Comparison of ENCODE assay signal across 19 cellular contexts in the genomic region with DNA sequence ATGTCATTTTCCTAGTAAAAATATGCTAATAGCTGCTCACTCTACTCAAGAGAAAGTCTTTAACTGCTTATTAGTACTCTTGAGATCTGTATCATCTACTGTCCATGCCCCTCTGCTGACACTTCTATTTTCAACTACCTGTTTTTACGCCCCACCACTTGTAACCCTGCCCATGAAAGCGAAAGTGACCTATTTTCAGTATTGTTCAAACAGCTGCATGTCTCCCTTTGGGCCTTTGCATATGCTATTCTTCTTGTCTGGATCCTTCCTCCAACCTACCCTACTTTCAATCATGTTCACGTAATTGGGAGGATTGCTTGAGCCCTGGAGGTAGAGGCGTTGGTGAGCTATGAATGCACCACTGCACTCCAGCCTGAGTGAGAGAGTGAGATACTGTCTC.
DNase-seq lines count a peak whose midpoint lies in the region; ATAC-seq lines count a peak whose summit lies in the region.
"Had no signal": no experiment of that assay in that cellular context is flagged by ENCODE, and none has a peak within 500 bp of the region (broad histone marks: within the 10 kb centered on the region; RNA-seq: fewer than 3 reads in every experiment).

No MANE protein-coding gene starts in this region.

- no peak overlapping the region for H3K14ac ChIP-seq in trophoblast cell (ENCODE audit: low read length)

- no peaks in the 10 kb centered on the region for H3K79me2 ChIP-seq in trophoblast cell (ENCODE audit: control insufficient read depth, insufficient read depth, low read length, poor library complexity)
- H3K79me2 ChIP-seq: parathyroid adenoma had no signal

- H2AK5ac ChIP-seq in trophoblast cell (ENCODE audit: low read length) = no peak overlapping the region

- no peaks in the 10 kb centered on the region for H3K79me1 ChIP-seq in trophoblast cell (ENCODE audit: low read length)

- H3K9me3 ChIP-seq in trophoblast cell (ENCODE audit: insufficient read depth, low read depth, low read length) = no peaks in the 10 kb centered on the region
- H3K9me3 ChIP-seq: esophagus muscularis mucosa had no signal

- no peak overlapping the region for H3K4me3 ChIP-seq in trophoblast cell (ENCODE audit: low read depth, low read length)
- H3K4me3 ChIP-seq: esophagus muscularis mucosa, PC-9, smooth muscle cell had no signal

- H4K91ac ChIP-seq in trophoblast cell (ENCODE audit: low read depth, low read length) = no peak overlapping the region

- DNase-seq in trophoblast cell = no peak
- DNase-seq in NCI-H446 (lab: John Stamatoyannopoulos, UW) = no peak
- DNase-seq in NCI-H1930 (lab: John Stamatoyannopoulos, UW) = no peak
- DNase-seq in cardiac septum (ENCODE audit: low spot score) = no peak
- DNase-seq: activated CD8-positive, alpha-beta memory T cell treated with anti-CD3 and anti-CD28 coated beads, Interleukin-2, amount 10 ng/mL, durations not matched to agents 7 days and 5 days; activated naive CD4-positive, alpha-beta T cell treated with Interleukin-2 at 50 U/mL for 16 hours; C1 segment of cervical spinal cord; dermis blood vessel endothelial cell; H7; NCI-H524; PC-9; WERI-Rb-1 had no signal

- H3K9ac ChIP-seq in trophoblast cell (ENCODE audit: low read length) = no peak overlapping the region
- H3K9ac ChIP-seq: parathyroid adenoma had no signal

- intact Hi-C loops in cardiac septum (cut with DNase I) = no loop called here

- no peaks in the 10 kb centered on the region for H3K4me1 ChIP-seq in trophoblast cell (ENCODE audit: control insufficient read depth in 1 of 2, insufficient read depth in 2 of 2, low read length in 2 of 2)
- H3K4me1 ChIP-seq: parathyroid adenoma had no signal

- peak; percentile 58 for ATAC-seq in GM19043 (IDR thresholded peaks at IDR 0.05; ENCODE audit: low read depth, unreplicated experiment)
- ATAC-seq in HG02571 (IDR thresholded peaks at IDR 0.05; ENCODE audit: unreplicated experiment) = peak; percentile 78
- ATAC-seq in HG03196 (IDR thresholded peaks at IDR 0.05; ENCODE audit: unreplicated experiment) = peak; percentile 84
- no peak for ATAC-seq in GM19463 (IDR thresholded peaks at IDR 0.05; ENCODE audit: unreplicated experiment)
- ATAC-seq: activated CD8-positive, alpha-beta memory T cell treated with anti-CD3 and anti-CD28 coated beads, Interleukin-2, amount 10 ng/mL, durations not matched to agents 7 days and 5 days had no signal

- H2BK5ac ChIP-seq in trophoblast cell (ENCODE audit: low read depth, low read length, poor library complexity) = no peak overlapping the region

- no peak overlapping the region for H2BK12ac ChIP-seq in trophoblast cell (ENCODE audit: low read length)

- H3K36me3 ChIP-seq in trophoblast cell (ENCODE audit: control insufficient read depth in 1 of 2, insufficient read depth in 2 of 2, low read length in 2 of 2) = no peaks in the 10 kb centered on the region
- H3K36me3 ChIP-seq: esophagus muscularis mucosa, WERI-Rb-1 had no signal

- WGBS in trophoblast cell (ENCODE audit: extremely low coverage, insufficient coverage, insufficient read length) = no CpG with 5 or more reads among the region's 4 CpGs

- peak overlapping the region; percentile 44 for H3K23ac ChIP-seq in trophoblast cell (ENCODE audit: low read length)

- no peak overlapping the region for H3K27ac ChIP-seq in trophoblast cell (ENCODE audit: low read depth, low read length)
- H3K27ac ChIP-seq: esophagus muscularis mucosa, parathyroid adenoma, PC-9, WERI-Rb-1 had no signal

- H3K18ac ChIP-seq in trophoblast cell (ENCODE audit: low read length) = no peak overlapping the region

- no peak overlapping the region for H4K12ac ChIP-seq in trophoblast cell (ENCODE audit: low read depth, low read length)

- no peak overlapping the region for H2AFZ ChIP-seq in trophoblast cell (ENCODE audit: insufficient read depth, low read length, poor library complexity)
- H2AFZ ChIP-seq: parathyroid adenoma, PC-9 had no signal

- no peak overlapping the region for H2BK120ac ChIP-seq in trophoblast cell (ENCODE audit: insufficient read depth, low read length, poor library complexity)

- no peak overlapping the region for H4K8ac ChIP-seq in trophoblast cell (ENCODE audit: low read depth, low read length)

- no peaks in the 10 kb centered on the region for H3K27me3 ChIP-seq in trophoblast cell (ENCODE audit: insufficient read depth, low read length)
- H3K27me3 ChIP-seq: esophagus muscularis mucosa had no signal

- no peak overlapping the region for H3K4me2 ChIP-seq in trophoblast cell (ENCODE audit: low read length)
- H3K4me2 ChIP-seq: PC-9, smooth muscle cell had no signal

- H3K4ac ChIP-seq in trophoblast cell (ENCODE audit: low read depth, low read length) = no peak overlapping the region
